12 cellular contexts compared by ENCODE assay signal in the genomic region with DNA sequence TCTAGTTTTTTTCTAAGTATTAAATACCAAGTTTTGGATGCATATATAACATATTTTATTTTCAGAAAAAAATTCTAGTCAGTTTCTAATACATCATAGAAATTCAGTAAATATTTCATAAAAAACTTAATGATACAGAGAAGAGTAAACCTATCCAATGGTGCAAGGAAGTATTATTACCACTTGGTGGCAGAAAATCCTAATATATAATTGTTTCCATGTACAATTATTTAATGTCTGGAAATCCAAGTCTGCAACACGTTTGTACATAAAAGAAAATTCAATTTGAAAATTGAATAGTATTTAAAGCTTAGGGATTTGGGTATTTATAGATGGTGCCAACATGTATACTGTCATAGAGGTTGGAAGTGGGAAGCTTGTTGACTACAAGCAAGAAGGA.
DNase-seq lines count a peak whose midpoint lies in the region; ATAC-seq, FAIRE-seq and TF ChIP-seq lines count a peak whose summit lies in the region.
"Had no signal": no experiment of that assay in that cellular context is flagged by ENCODE, and none has a peak within 500 bp of the region (broad histone marks: within the 10 kb centered on the region; RNA-seq: fewer than 3 reads in every experiment).

No MANE protein-coding gene starts in this region.

- intact Hi-C loops in heart left ventricle (cut with DNase I) (loop anchor here in 9 of 10 donors (2.0 to 10.0 kb wide), 5 partner anchors 388 to 558 kb away; no protein-coding TSS in a partner anchor), left ventricle myocardium superior (cut with micrococcal nuclease) (loop anchor here (5.0 kb wide), 1 partner anchor 390 kb away; no protein-coding TSS in a partner anchor)
- intact Hi-C loops in activated naive CD4-positive, alpha-beta T cell treated with anti-CD3 and anti-CD28 coated beads for 36 hours (cut with micrococcal nuclease): loop anchor here (10.0 kb wide), 1 partner anchor 548 kb away; no protein-coding TSS in a partner anchor

- POLR2A ChIA-PET in CD8-positive, alpha-beta memory T cell (lab: Charles Lee): no interaction called here

- H3K4me1 Mint-ChIP-seq in CD8-positive, alpha-beta memory T cell: no peaks in the 10 kb centered on the region
- no peaks in the 10 kb centered on the region for H3K4me1 Mint-ChIP-seq in activated naive CD4-positive, alpha-beta T cell treated with anti-CD3 and anti-CD28 coated beads for 36 hours (ENCODE audit: low read depth)

- 0 to 1% (median 0%) methylated on average over 1 of the region's 1 CpG for WGBS in heart left ventricle, 4 donors
- WGBS in upper lobe of left lung, 2 donors: 0% methylated on average over 1 of the region's 1 CpG

- no peaks in the 10 kb centered on the region for H3K36me3 Mint-ChIP-seq in CD8-positive, alpha-beta memory T cell
- no peaks in the 10 kb centered on the region for H3K36me3 Mint-ChIP-seq in activated naive CD4-positive, alpha-beta T cell treated with anti-CD3 and anti-CD28 coated beads for 36 hours (ENCODE audit: low read depth)

- H3K4me1 ChIP-seq in heart left ventricle: no peaks in the 10 kb centered on the region
- H3K4me1 ChIP-seq in adipocyte (ENCODE audit: control insufficient read depth, insufficient read depth, low read length): no peaks in the 10 kb centered on the region
- H3K4me1 ChIP-seq in upper lobe of left lung: no peaks in the 10 kb centered on the region
- no peaks in the 10 kb centered on the region for H3K4me1 ChIP-seq in CD8-positive, alpha-beta memory T cell (ENCODE audit: insufficient read depth, low read length)

- no peak overlapping the region for H3K4me3 Mint-ChIP-seq in CD8-positive, alpha-beta memory T cell
- no peak overlapping the region for H3K4me3 Mint-ChIP-seq in activated naive CD4-positive, alpha-beta T cell treated with anti-CD3 and anti-CD28 coated beads for 36 hours
- H3K4me3 Mint-ChIP-seq: CD4-positive, alpha-beta T cell; T-helper 1 cell treated with Interleukin-12 subunit alpha and Interleukin-12 subunit beta and Interleukin-4 antibody, amounts not matched to agents 30 μg/mL and 1 μg/mL, for 36 hours had no signal

- H3K9me3 ChIP-seq in heart left ventricle (no peaks in the 10 kb centered on the region), adipocyte (ENCODE audit: control insufficient read depth, low read length) (peaks cover 7% of the 10 kb centered on the region), upper lobe of left lung (no peaks in the 10 kb centered on the region)
- no peaks in the 10 kb centered on the region for H3K9me3 ChIP-seq in CD8-positive, alpha-beta memory T cell (ENCODE audit: low read length)

- H3K27ac ChIP-seq in heart left ventricle (no peak overlapping the region), upper lobe of left lung (no peak overlapping the region)
- no peak overlapping the region for H3K27ac ChIP-seq in CD8-positive, alpha-beta memory T cell (ENCODE audit: low read depth, low read length)

- no peaks in the 10 kb centered on the region for H3K27me3 Mint-ChIP-seq in CD8-positive, alpha-beta memory T cell
- no peaks in the 10 kb centered on the region for H3K27me3 Mint-ChIP-seq in activated naive CD4-positive, alpha-beta T cell treated with anti-CD3 and anti-CD28 coated beads for 36 hours (ENCODE audit: low read depth)
- H3K27me3 Mint-ChIP-seq: CD4-positive, alpha-beta T cell had no signal

- no peak for DNase-seq in heart left ventricle
- no peak for DNase-seq in left ventricle myocardium superior
- peak; percentile 79 for DNase-seq in adipocyte (ENCODE audit: low read depth)
- peak; percentile 21 for DNase-seq in iris pigment epithelial cell (ENCODE audit: low read depth)
- DNase-seq in upper lobe of left lung: no peak
- no peak for DNase-seq in CD8-positive, alpha-beta memory T cell
- DNase-seq in activated naive CD4-positive, alpha-beta T cell treated with anti-CD3 and anti-CD28 coated beads for 36 hours: no peak
- no peak for DNase-seq in GM12891 (ENCODE audit: insufficient read length, low spot score)
- DNase-seq: CD4-positive, alpha-beta T cell; stimulated activated CD4-positive, alpha-beta T cell treated with anti-CD3 and anti-CD28 coated beads, Interleukin-4, amount 100 ng/mL, for 4 hours had no signal

- no peak for TF ChIP-seq POLR2A in heart left ventricle (IDR thresholded peaks at IDR 0.05)
- TF ChIP-seq POLR2A in upper lobe of left lung (IDR thresholded peaks at IDR 0.05): no peak
- TF ChIP-seq POLR2A in GM12891 (IDR thresholded peaks at IDR 0.05; ENCODE audit: low read depth, low read length): no peak

- CTCF ChIA-PET in CD8-positive, alpha-beta memory T cell (lab: Charles Lee): no interaction called here
- CTCF ChIA-PET in activated naive CD4-positive, alpha-beta T cell treated with anti-CD3 and anti-CD28 coated beads for 36 hours (lab: Charles Lee): interaction anchor here (1.1 kb wide), 1 partner anchor 391 kb away, joined by 4 read pairs; no protein-coding TSS in a partner anchor

- TF ChIP-seq EP300 in upper lobe of left lung (IDR thresholded peaks at IDR 0.05): no peak

- no peak overlapping the region for H3K27ac Mint-ChIP-seq in CD8-positive, alpha-beta memory T cell
- H3K27ac Mint-ChIP-seq in activated naive CD4-positive, alpha-beta T cell treated with anti-CD3 and anti-CD28 coated beads for 36 hours: no peak overlapping the region
- H3K27ac Mint-ChIP-seq: CD4-positive, alpha-beta T cell; T-helper 1 cell treated with Interleukin-12 subunit alpha and Interleukin-12 subunit beta and Interleukin-4 antibody, amounts not matched to agents 30 μg/mL and 1 μg/mL, for 36 hours had no signal

- no peak for ATAC-seq in heart left ventricle
- no peak for ATAC-seq in left ventricle myocardium superior
- ATAC-seq in upper lobe of left lung (ENCODE audit: low FRiP score in 2 of 2): no peak

- H3K9ac ChIP-seq in adipocyte (ENCODE audit: low read length): no peak overlapping the region

- H3K27me3 ChIP-seq in heart left ventricle: no peaks in the 10 kb centered on the region
- H3K27me3 ChIP-seq in adipocyte (replicated peaks; ENCODE audit: control insufficient read depth, insufficient read depth, low read length): no peaks in the 10 kb centered on the region
- no peaks in the 10 kb centered on the region for H3K27me3 ChIP-seq in upper lobe of left lung
- H3K27me3 ChIP-seq in CD8-positive, alpha-beta memory T cell (ENCODE audit: insufficient read depth, low read length, poor library complexity, severe bottlenecking): no peaks in the 10 kb centered on the region

- no peak overlapping the region for H3K4me3 ChIP-seq in heart left ventricle
- no peak overlapping the region for H3K4me3 ChIP-seq in adipocyte (ENCODE audit: low read length)
- no peak overlapping the region for H3K4me3 ChIP-seq in upper lobe of left lung
- no peak overlapping the region for H3K4me3 ChIP-seq in CD8-positive, alpha-beta memory T cell (ENCODE audit: low read length)

- FAIRE-seq in GM12891 (lab: Jason Lieb, UNC): no peak
- FAIRE-seq: keratinocyte had no signal

- peak in 11 of 12 donors; percentile 18 to 58 (median 45) for TF ChIP-seq CTCF in heart left ventricle (IDR thresholded peaks at IDR 0.05)
- peak in 4 of 6 experiments; percentile 16 to 43 (median 29) for TF ChIP-seq CTCF in upper lobe of left lung (IDR thresholded peaks at IDR 0.05)

- H3K9me3 Mint-ChIP-seq in CD8-positive, alpha-beta memory T cell: peaks cover 0 to 4% (median 0%) of the 10 kb centered on the region in 5 donors
- H3K9me3 Mint-ChIP-seq in activated naive CD4-positive, alpha-beta T cell treated with anti-CD3 and anti-CD28 coated beads for 36 hours: peaks cover 2% of the 10 kb centered on the region
- H3K9me3 Mint-ChIP-seq: CD4-positive, alpha-beta T cell; T-helper 1 cell treated with Interleukin-12 subunit alpha and Interleukin-12 subunit beta and Interleukin-4 antibody, amounts not matched to agents 30 μg/mL and 1 μg/mL, for 36 hours had no signal

- H3K36me3 ChIP-seq in heart left ventricle: no peaks in the 10 kb centered on the region
- H3K36me3 ChIP-seq in adipocyte (ENCODE audit: control insufficient read depth, insufficient read depth, low read length, severe bottlenecking): no peaks in the 10 kb centered on the region
- H3K36me3 ChIP-seq in upper lobe of left lung: no peaks in the 10 kb centered on the region
- H3K36me3 ChIP-seq in CD8-positive, alpha-beta memory T cell (ENCODE audit: insufficient read depth, low read length): no peaks in the 10 kb centered on the region

TF ChIP-seq in GM12891, 5 proteins besides CTCF, POLR2A, EP300 and RAD21:
- TF ChIP-seq TAF1 (IDR thresholded peaks at IDR 0.05; ENCODE audit: low read depth, low read length): no peak
- no peak for TF ChIP-seq SPI1 (IDR thresholded peaks at IDR 0.05; ENCODE audit: low read depth, low read length)
- TF ChIP-seq POLR2AphosphoS5 (IDR thresholded peaks at IDR 0.05; ENCODE audit: low read depth, low read length): no peak
- no peak for TF ChIP-seq POU2F2 (IDR thresholded peaks at IDR 0.05; ENCODE audit: low read depth, low read length)
- no peak for TF ChIP-seq PAX5 (IDR thresholded peaks at IDR 0.05; ENCODE audit: insufficient read depth, low read length, severe bottlenecking)

Comparison
In these comparisons a context has a peak if more than half of its experiments do, and no peak if none do; other contexts are left out.
1. DNase-seq: peak in adipocyte (single experiment) and iris pigment epithelial cell (single experiment); none in heart left ventricle (0 of 5), left ventricle myocardium superior (single experiment), upper lobe of left lung (0 of 2), CD8-positive, alpha-beta memory T cell (0 of 5), activated naive CD4-positive, alpha-beta T cell treated with anti-CD3 and anti-CD28 coated beads for 36 hours (single experiment) and GM12891 (single experiment).